24 cellular contexts compared by ENCODE assay signal in the genomic region with DNA sequence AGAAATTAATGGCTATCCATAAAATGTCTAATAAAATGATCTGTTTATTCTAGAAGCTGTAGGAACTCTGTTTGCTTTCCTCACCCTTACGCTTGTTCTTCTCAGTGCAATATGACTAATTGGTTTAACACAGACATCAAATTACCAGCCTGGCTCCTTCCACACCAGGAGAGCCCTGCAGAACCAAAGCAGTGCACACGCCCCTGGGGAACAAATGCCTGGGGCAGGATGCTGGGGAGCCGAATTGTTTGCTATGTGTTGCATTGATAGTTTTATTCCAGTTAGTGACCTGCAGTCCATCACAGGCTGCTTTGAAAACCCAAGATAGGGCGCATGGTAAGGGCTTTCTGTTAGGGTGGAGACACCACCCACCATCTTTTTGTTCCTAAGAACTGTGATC.
"Had no signal": no experiment of that assay in that cellular context is flagged by ENCODE, and none has a peak within 500 bp of the region (broad histone marks: within the 10 kb centered on the region; RNA-seq: fewer than 3 reads in every experiment).

No MANE protein-coding gene starts in this region.

- H3K4me3 ChIP-seq: ascending aorta, colonic mucosa, gastroesophageal sphincter, heart right ventricle, right lobe of liver, tibial nerve, uterus had no signal

- H3K4me1 ChIP-seq: ascending aorta, colonic mucosa, gastroesophageal sphincter, parathyroid adenoma, right lobe of liver, uterus had no signal

- H3K9me3 Mint-ChIP-seq: central memory CD8-positive, alpha-beta T cell; natural killer cell treated with Interleukin-12 subunit alpha and Interleukin-12 subunit beta and Interleukin-15 and Interleukin-18, amount 100 ng/mL, for 72 hours; stimulated activated naive CD8-positive, alpha-beta T cell treated with anti-CD3 and anti-CD28 coated beads, Interleukin-15, Interleukin-2, amounts not matched to agents 100 ng/mL and 50 ng/mL, for 24 hours had no signal

- FAIRE-seq: endometrium, small intestine had no signal

- H3K27me3 Mint-ChIP-seq: central memory CD8-positive, alpha-beta T cell; stimulated activated naive CD8-positive, alpha-beta T cell treated with anti-CD3 and anti-CD28 coated beads, Interleukin-15, Interleukin-2, amounts not matched to agents 100 ng/mL and 50 ng/mL, for 24 hours had no signal

- H3K4me1 Mint-ChIP-seq: activated naive CD4-positive, alpha-beta T cell treated with anti-CD3 and anti-CD28 coated beads, Interleukin-2, amount 50 U/mL, for 24 hours; central memory CD8-positive, alpha-beta T cell had no signal

- H3K27me3 ChIP-seq: ascending aorta, colonic mucosa, gastroesophageal sphincter, heart right ventricle, right lobe of liver, tibial nerve, uterus had no signal

- H3K9me3 ChIP-seq: ascending aorta, colonic mucosa, gastroesophageal sphincter, right lobe of liver, tibial nerve, uterus had no signal

- H3K27ac ChIP-seq: ascending aorta, colonic mucosa, gastroesophageal sphincter, heart right ventricle, parathyroid adenoma, right lobe of liver, tibial nerve, uterus had no signal

- H3K36me3 Mint-ChIP-seq: activated naive CD4-positive, alpha-beta T cell treated with anti-CD3 and anti-CD28 coated beads, Interleukin-2, amount 50 U/mL, for 24 hours; natural killer cell treated with Interleukin-12 subunit alpha and Interleukin-12 subunit beta and Interleukin-15 and Interleukin-18, amount 100 ng/mL, for 72 hours had no signal

- DNase-seq: activated CD4-positive, alpha-beta T cell treated with anti-CD3 and anti-CD28 coated beads, Interleukin-2, amount 50 U/mL, for 1 hour; activated CD4-positive, CD25-positive, alpha-beta regulatory T cell treated with anti-CD3 and anti-CD28 coated beads, Interleukin-2, amount 50 U/mL, for 72 hours; activated CD8-positive, alpha-beta memory T cell treated with anti-CD3 and anti-CD28 coated beads for 24 hours; activated CD8-positive, alpha-beta memory T cell treated with anti-CD3 and anti-CD28 coated beads, Interleukin-2, amount 50 U/mL, for 48 hours; activated effector memory CD4-positive, alpha-beta T cell treated with Interleukin-2 at 50 U/mL for 16 hours; activated T-cell treated with anti-CD3 and anti-CD28 coated beads, Interleukin-2, amount 50 U/mL, for 48 hours; colonic mucosa; erythroblast; heart right ventricle; right lobe of liver; small intestine; stimulated activated CD4-positive, alpha-beta T cell treated with anti-CD3 and anti-CD28 coated beads, Interleukin-15, amount 100 ng/mL, for 24 hours; stimulated activated CD4-positive, alpha-beta T cell treated with anti-CD3 and anti-CD28 coated beads, Interleukin-2, amount 100 ng/mL, for 48 hours; T1000; uterus had no signal

- H3K4me3 Mint-ChIP-seq: activated naive CD4-positive, alpha-beta T cell treated with anti-CD3 and anti-CD28 coated beads, Interleukin-2, amount 50 U/mL, for 24 hours; central memory CD8-positive, alpha-beta T cell; natural killer cell treated with Interleukin-12 subunit alpha and Interleukin-12 subunit beta and Interleukin-15 and Interleukin-18, amount 100 ng/mL, for 72 hours; stimulated activated naive CD8-positive, alpha-beta T cell treated with anti-CD3 and anti-CD28 coated beads, Interleukin-15, Interleukin-2, amounts not matched to agents 100 ng/mL and 50 ng/mL, for 24 hours had no signal

- ATAC-seq: gastroesophageal sphincter; heart right ventricle; natural killer cell treated with Interleukin-12 subunit alpha and Interleukin-12 subunit beta and Interleukin-15 and Interleukin-18, amount 100 ng/mL, for 72 hours; right lobe of liver had no signal

- H3K27ac Mint-ChIP-seq: natural killer cell treated with Interleukin-12 subunit alpha and Interleukin-12 subunit beta and Interleukin-15 and Interleukin-18, amount 100 ng/mL, for 72 hours; stimulated activated naive CD8-positive, alpha-beta T cell treated with anti-CD3 and anti-CD28 coated beads, Interleukin-15, Interleukin-2, amounts not matched to agents 100 ng/mL and 50 ng/mL, for 24 hours had no signal

- H3K36me3 ChIP-seq: ascending aorta, colonic mucosa, gastroesophageal sphincter, heart right ventricle, right lobe of liver, tibial nerve, uterus had no signal
